ENCODE assay signal across 1 cellular context in genomic region chr17:45293413-45294211, GRCh38.
A peak's percentile ranks its signal among the peaks of the same experiment; 100 is the strongest.
TF ChIP-seq lines count a peak whose summit lies in the region.

No MANE protein-coding gene starts in this region.

TF ChIP-seq in HepG2, 621 proteins besides CTCF, POLR2A, EP300 and RAD21 (continued from another document and continues in another):
- TF ChIP-seq MEF2D (CRISPR knock-in tag; IDR thresholded peaks at IDR 0.05), result no peak
- no peak for TF ChIP-seq ZSCAN29 (CRISPR knock-in tag; conservative IDR thresholded peaks at IDR 0.05)
- TF ChIP-seq, protein P1, sequence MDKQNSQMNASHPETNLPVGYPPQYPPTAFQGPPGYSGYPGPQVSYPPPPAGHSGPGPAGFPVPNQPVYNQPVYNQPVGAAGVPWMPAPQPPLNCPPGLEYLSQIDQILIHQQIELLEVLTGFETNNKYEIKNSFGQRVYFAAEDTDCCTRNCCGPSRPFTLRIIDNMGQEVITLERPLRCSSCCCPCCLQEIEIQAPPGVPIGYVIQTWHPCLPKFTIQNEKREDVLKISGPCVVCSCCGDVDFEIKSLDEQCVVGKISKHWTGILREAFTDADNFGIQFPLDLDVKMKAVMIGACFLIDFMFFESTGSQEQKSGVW (CRISPR knock-in tag; IDR thresholded peaks at IDR 0.05; ENCODE audit: borderline replicate concordance), result no peak
- TF ChIP-seq BCL6 (CRISPR knock-in tag; IDR thresholded peaks at IDR 0.05), result no peak
- TF ChIP-seq, protein P2, sequence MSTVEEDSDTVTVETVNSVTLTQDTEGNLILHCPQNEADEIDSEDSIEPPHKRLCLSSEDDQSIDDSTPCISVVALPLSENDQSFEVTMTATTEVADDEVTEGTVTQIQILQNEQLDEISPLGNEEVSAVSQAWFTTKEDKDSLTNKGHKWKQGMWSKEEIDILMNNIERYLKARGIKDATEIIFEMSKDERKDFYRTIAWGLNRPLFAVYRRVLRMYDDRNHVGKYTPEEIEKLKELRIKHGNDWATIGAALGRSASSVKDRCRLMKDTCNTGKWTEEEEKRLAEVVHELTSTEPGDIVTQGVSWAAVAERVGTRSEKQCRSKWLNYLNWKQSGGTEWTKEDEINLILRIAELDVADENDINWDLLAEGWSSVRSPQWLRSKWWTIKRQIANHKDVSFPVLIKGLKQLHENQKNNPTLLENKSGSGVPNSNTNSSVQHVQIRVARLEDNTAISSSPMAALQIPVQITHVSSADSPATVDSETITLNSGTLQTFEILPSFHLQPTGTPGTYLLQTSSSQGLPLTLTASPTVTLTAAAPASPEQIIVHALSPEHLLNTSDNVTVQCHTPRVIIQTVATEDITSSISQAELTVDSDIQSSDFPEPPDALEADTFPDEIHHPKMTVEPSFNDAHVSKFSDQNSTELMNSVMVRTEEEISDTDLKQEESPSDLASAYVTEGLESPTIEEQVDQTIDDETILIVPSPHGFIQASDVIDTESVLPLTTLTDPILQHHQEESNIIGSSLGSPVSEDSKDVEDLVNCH (CRISPR knock-in tag; IDR thresholded peaks at IDR 0.05), result no peak
- 0 out of 2 replicates have a peak, but pooled peaks have one; percentile 24 for TF ChIP-seq ZFX (CRISPR knock-in tag; IDR thresholded peaks at IDR 0.05; ENCODE audit: low read depth)
- TF ChIP-seq ZNF441 (CRISPR knock-in tag; IDR thresholded peaks at IDR 0.05; ENCODE audit: borderline replicate concordance), result no peak
- TF ChIP-seq AHR (CRISPR knock-in tag; IDR thresholded peaks at IDR 0.05), result no peak
- no peak for TF ChIP-seq REXO4 (CRISPR knock-in tag; IDR thresholded peaks at IDR 0.05; ENCODE audit: borderline replicate concordance)
- TF ChIP-seq POLR2AphosphoS2 (IDR thresholded peaks at IDR 0.05; ENCODE audit: low read depth, low read length), result no peak
- no peak for TF ChIP-seq ZNF607 (CRISPR knock-in tag; IDR thresholded peaks at IDR 0.05; ENCODE audit: borderline replicate concordance)
- TF ChIP-seq CENPT (CRISPR knock-in tag; IDR thresholded peaks at IDR 0.05; ENCODE audit: low read depth), result no peak
- TF ChIP-seq, protein P3, sequence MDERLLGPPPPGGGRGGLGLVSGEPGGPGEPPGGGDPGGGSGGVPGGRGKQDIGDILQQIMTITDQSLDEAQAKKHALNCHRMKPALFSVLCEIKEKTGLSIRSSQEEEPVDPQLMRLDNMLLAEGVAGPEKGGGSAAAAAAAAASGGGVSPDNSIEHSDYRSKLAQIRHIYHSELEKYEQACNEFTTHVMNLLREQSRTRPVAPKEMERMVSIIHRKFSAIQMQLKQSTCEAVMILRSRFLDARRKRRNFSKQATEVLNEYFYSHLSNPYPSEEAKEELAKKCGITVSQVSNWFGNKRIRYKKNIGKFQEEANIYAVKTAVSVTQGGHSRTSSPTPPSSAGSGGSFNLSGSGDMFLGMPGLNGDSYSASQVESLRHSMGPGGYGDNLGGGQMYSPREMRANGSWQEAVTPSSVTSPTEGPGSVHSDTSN (CRISPR knock-in tag; IDR thresholded peaks at IDR 0.05), result no peak
- no peak for TF ChIP-seq ZNF282 (IDR thresholded peaks at IDR 0.05; ENCODE audit: partially characterized antibody)
- peak; percentile 92 for TF ChIP-seq ZMYM2 (CRISPR knock-in tag; IDR thresholded peaks at IDR 0.05)
- TF ChIP-seq ZFP36L2 (CRISPR knock-in tag; IDR thresholded peaks at IDR 0.05), result no peak
- TF ChIP-seq ZNF160 (CRISPR knock-in tag; IDR thresholded peaks at IDR 0.05), result no peak
- TF ChIP-seq ZNF414 (CRISPR knock-in tag; IDR thresholded peaks at IDR 0.05), result no peak
- no peak for TF ChIP-seq ZNF850 (CRISPR knock-in tag; conservative IDR thresholded peaks at IDR 0.05)
- TF ChIP-seq TEAD3 (CRISPR knock-in tag; optimal IDR thresholded peaks at IDR 0.05; ENCODE audit: borderline replicate concordance), result peak; percentile 9
- TF ChIP-seq PHF20 (CRISPR knock-in tag; IDR thresholded peaks at IDR 0.05), result no peak
- TF ChIP-seq ZUFSP (CRISPR knock-in tag; IDR thresholded peaks at IDR 0.05; ENCODE audit: borderline replicate concordance), result no peak
- TF ChIP-seq SMARCC2 (IDR thresholded peaks at IDR 0.05), result no peak
- no peak for TF ChIP-seq ZNF670 (CRISPR knock-in tag; IDR thresholded peaks at IDR 0.05; ENCODE audit: borderline replicate concordance)
- no peak for TF ChIP-seq NR3C1 (CRISPR knock-in tag; IDR thresholded peaks at IDR 0.05)
- TF ChIP-seq, protein P4, sequence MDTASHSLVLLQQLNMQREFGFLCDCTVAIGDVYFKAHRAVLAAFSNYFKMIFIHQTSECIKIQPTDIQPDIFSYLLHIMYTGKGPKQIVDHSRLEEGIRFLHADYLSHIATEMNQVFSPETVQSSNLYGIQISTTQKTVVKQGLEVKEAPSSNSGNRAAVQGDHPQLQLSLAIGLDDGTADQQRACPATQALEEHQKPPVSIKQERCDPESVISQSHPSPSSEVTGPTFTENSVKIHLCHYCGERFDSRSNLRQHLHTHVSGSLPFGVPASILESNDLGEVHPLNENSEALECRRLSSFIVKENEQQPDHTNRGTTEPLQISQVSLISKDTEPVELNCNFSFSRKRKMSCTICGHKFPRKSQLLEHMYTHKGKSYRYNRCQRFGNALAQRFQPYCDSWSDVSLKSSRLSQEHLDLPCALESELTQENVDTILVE (CRISPR knock-in tag; IDR thresholded peaks at IDR 0.05), result no peak
- peak; percentile 37; the same call in 1 of the 2 replicates for TF ChIP-seq ARID4A (CRISPR knock-in tag; IDR thresholded peaks at IDR 0.05; ENCODE audit: borderline replicate concordance)
- no peak for TF ChIP-seq HNRNPUL1 (IDR thresholded peaks at IDR 0.05; ENCODE audit: low read depth, low read length)
- TF ChIP-seq TAF15 (IDR thresholded peaks at IDR 0.05; ENCODE audit: low read depth, low read length, poor library complexity, severe bottlenecking), result no peak
- TF ChIP-seq AGO1 (IDR thresholded peaks at IDR 0.05; ENCODE audit: low read depth, low read length, poor library complexity, severe bottlenecking), result no peak
- TF ChIP-seq ZNF598 (CRISPR knock-in tag; IDR thresholded peaks at IDR 0.05; ENCODE audit: borderline replicate concordance), result no peak
- no peak for TF ChIP-seq SETDB1 (CRISPR knock-in tag; IDR thresholded peaks at IDR 0.05; ENCODE audit: borderline replicate concordance)
- TF ChIP-seq MED13 (CRISPR knock-in tag; IDR thresholded peaks at IDR 0.05), result no peak
- TF ChIP-seq, protein P5, sequence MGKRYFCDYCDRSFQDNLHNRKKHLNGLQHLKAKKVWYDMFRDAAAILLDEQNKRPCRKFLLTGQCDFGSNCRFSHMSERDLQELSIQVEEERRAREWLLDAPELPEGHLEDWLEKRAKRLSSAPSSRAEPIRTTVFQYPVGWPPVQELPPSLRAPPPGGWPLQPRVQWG (CRISPR knock-in tag; IDR thresholded peaks at IDR 0.05; ENCODE audit: borderline replicate concordance, low read depth), result no peak
- no peak for TF ChIP-seq ZNF703 (CRISPR knock-in tag; IDR thresholded peaks at IDR 0.05; ENCODE audit: borderline replicate concordance)
- TF ChIP-seq ZBTB42 (CRISPR knock-in tag; IDR thresholded peaks at IDR 0.05), result no peak
- TF ChIP-seq SALL2 (CRISPR knock-in tag; IDR thresholded peaks at IDR 0.05), result no peak
- no peak for TF ChIP-seq ZNF790 (CRISPR knock-in tag; IDR thresholded peaks at IDR 0.05; ENCODE audit: borderline replicate concordance)
- no peak for TF ChIP-seq MED8 (CRISPR knock-in tag; IDR thresholded peaks at IDR 0.05; ENCODE audit: insufficient replicate concordance)
- TF ChIP-seq ZNF792 (CRISPR knock-in tag; IDR thresholded peaks at IDR 0.05), result no peak
- TF ChIP-seq ZNF460 (CRISPR knock-in tag; IDR thresholded peaks at IDR 0.05; ENCODE audit: borderline replicate concordance), result no peak
- TF ChIP-seq, protein P6, sequence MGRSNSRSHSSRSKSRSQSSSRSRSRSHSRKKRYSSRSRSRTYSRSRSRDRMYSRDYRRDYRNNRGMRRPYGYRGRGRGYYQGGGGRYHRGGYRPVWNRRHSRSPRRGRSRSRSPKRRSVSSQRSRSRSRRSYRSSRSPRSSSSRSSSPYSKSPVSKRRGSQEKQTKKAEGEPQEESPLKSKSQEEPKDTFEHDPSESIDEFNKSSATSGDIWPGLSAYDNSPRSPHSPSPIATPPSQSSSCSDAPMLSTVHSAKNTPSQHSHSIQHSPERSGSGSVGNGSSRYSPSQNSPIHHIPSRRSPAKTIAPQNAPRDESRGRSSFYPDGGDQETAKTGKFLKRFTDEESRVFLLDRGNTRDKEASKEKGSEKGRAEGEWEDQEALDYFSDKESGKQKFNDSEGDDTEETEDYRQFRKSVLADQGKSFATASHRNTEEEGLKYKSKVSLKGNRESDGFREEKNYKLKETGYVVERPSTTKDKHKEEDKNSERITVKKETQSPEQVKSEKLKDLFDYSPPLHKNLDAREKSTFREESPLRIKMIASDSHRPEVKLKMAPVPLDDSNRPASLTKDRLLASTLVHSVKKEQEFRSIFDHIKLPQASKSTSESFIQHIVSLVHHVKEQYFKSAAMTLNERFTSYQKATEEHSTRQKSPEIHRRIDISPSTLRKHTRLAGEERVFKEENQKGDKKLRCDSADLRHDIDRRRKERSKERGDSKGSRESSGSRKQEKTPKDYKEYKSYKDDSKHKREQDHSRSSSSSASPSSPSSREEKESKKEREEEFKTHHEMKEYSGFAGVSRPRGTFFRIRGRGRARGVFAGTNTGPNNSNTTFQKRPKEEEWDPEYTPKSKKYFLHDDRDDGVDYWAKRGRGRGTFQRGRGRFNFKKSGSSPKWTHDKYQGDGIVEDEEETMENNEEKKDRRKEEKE (IDR thresholded peaks at IDR 0.05), result no peak
- TF ChIP-seq ONECUT2 (CRISPR knock-in tag; IDR thresholded peaks at IDR 0.05), result no peak
- no peak for TF ChIP-seq ZFY (CRISPR knock-in tag; IDR thresholded peaks at IDR 0.05)
- no peak for TF ChIP-seq KAT7 (CRISPR knock-in tag; IDR thresholded peaks at IDR 0.05; ENCODE audit: borderline replicate concordance)
